33 cellular contexts compared by ENCODE assay signal in the genomic region with DNA sequence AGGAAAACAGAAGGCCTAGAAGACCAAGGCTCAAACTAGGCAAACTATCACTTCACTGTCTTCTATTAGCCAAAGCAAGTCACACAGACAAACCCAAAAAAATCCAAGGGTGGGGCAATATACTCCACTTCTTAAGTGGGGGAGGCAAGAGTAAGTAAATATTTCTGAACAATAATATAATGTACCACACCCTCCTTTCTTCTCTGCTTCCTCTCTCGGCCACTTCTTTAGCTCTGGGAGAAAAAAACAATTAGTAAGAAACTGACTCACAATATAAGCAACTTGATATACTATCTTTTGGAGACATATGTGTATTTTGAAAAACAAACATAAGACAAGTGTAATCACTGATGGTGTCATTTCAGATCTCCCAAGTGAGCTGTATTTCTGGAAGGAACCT. TPM values are rescaled to one million over a fixed set of nuclear protein-coding genes. Genes with fewer than 3 reads are reported as not detected.
DNase-seq lines count a peak whose midpoint lies in the region; ATAC-seq, FAIRE-seq and TF ChIP-seq lines count a peak whose summit lies in the region.
"Had no signal": no experiment of that assay in that cellular context is flagged by ENCODE, and none has a peak within 500 bp of the region (broad histone marks: within the 10 kb centered on the region; RNA-seq: fewer than 3 reads in every experiment).

No MANE protein-coding gene starts in this region.

- H3K36me3 ChIP-seq in suprapubic skin (no peaks in the 10 kb centered on the region), HepG2 (replicated peaks in 1 of 2; ENCODE audit: control insufficient read depth in 1 of 2, insufficient read depth in 2 of 2, low read length in 2 of 2) (no peaks in the 10 kb centered on the region)
- H3K36me3 ChIP-seq: cardiac muscle cell, neural progenitor cell had no signal

- POLR2A ChIA-PET in A549 (lab: Yijun Ruan, JAX) (no interaction called here), HepG2 (lab: Yijun Ruan, JAX) (no interaction called here), WTC11 (lab: Charles Lee) (no interaction called here)

- H2AFZ ChIP-seq in HepG2 (ENCODE audit: low read length) = no peak overlapping the region
- H2AFZ ChIP-seq: neural progenitor cell had no signal

- H3K36me3 Mint-ChIP-seq in WTC11 = peaks cover 20% of the 10 kb centered on the region
- H3K36me3 Mint-ChIP-seq: activated naive CD4-positive, alpha-beta T cell treated with anti-CD3 and anti-CD28 coated beads, Interleukin-2, amount 10 ng/mL, durations not matched to agents 7 days and 5 days; neural progenitor cell; type B pancreatic cell had no signal

- H3K27me3 Mint-ChIP-seq in WTC11 (ENCODE audit: low read depth) = peaks cover 2% of the 10 kb centered on the region; the same call in 1 of the 2 replicates
- H3K27me3 Mint-ChIP-seq: activated B cell treated with CpG ODN at 0.5 μM for 24 hours; activated naive CD4-positive, alpha-beta T cell treated with anti-CD3 and anti-CD28 coated beads, Interleukin-2, amount 10 ng/mL, durations not matched to agents 7 days and 5 days; stimulated activated naive CD8-positive, alpha-beta T cell treated with anti-CD3 and anti-CD28 coated beads, Interleukin-15, amount 100 ng/mL, for 72 hours; type B pancreatic cell had no signal

- H3K4me2 ChIP-seq in A549 = peak overlapping the region; percentile 55
- H3K4me2 ChIP-seq in HepG2 (ENCODE audit: low read depth, low read length) = no peak overlapping the region
- H3K4me2 ChIP-seq: neural progenitor cell had no signal

- no peak overlapping the region for H3K4me3 Mint-ChIP-seq in WTC11
- H3K4me3 Mint-ChIP-seq: activated B cell treated with CpG ODN at 0.5 μM for 24 hours; activated naive CD4-positive, alpha-beta T cell treated with anti-CD3 and anti-CD28 coated beads, Interleukin-2, amount 10 ng/mL, durations not matched to agents 7 days and 5 days; activated T-helper 1 cell treated with anti-CD3 and anti-CD28 coated beads, Interleukin-12 subunit alpha, Interleukin-12 subunit beta, Interleukin-2, Interleukin-4 antibody, amounts not matched to agents 30 ng/mL and 10 ng/mL and 1 ng/mL, durations not matched to agents 14 hours and 24 hours and 36 hours; neural progenitor cell; stimulated activated naive CD8-positive, alpha-beta T cell treated with anti-CD3 and anti-CD28 coated beads, Interleukin-15, amount 100 ng/mL, for 72 hours; type B pancreatic cell had no signal

- no peaks in the 10 kb centered on the region for H3K79me2 ChIP-seq in HepG2 (ENCODE audit: insufficient read depth, low read length)

- in situ Hi-C loops in HepG2 (cut with HindIII; ENCODE audit: extremely low pct_ligation_motif_present, low pct_unique_long_range_greater_than_20kb) = no loop called here

- BruUV-seq in HepG2 (replicated peaks; lab: Mats Ljungman, UMichigan) = no TSS peak

- no peak for TF ChIP-seq RAD21 in A549 (conservative IDR thresholded peaks at IDR 0.05 in 1 of 2, IDR thresholded peaks at IDR 0.05 in 1 of 2)
- TF ChIP-seq RAD21 in HepG2 (CRISPR knock-in tag; IDR thresholded peaks at IDR 0.05) = no peak

- FAIRE-seq in A549 (lab: Jason Lieb, UNC) (no peak), HepG2 (lab: Jason Lieb, UNC) (no peak)
- FAIRE-seq: GM12878, H1, islet of Langerhans had no signal

- intact Hi-C loops in left colon (cut with DNase I, micrococcal nuclease) (no loop called here), HepG2 (cut with micrococcal nuclease; ENCODE audit: unreplicated experiment) (no loop called here)

- H3K4me3 ChIP-seq in A549 (no peak overlapping the region), suprapubic skin (no peak overlapping the region), HepG2 (replicated peaks in 1 of 3; ENCODE audit: insufficient read depth in 1 of 3, low read depth in 2 of 3, low read length in 3 of 3) (no peak overlapping the region)
- H3K4me3 ChIP-seq: cardiac muscle cell, GM12878, neural progenitor cell had no signal

- H3K27me3 ChIP-seq in suprapubic skin = no peaks in the 10 kb centered on the region
- no peaks in the 10 kb centered on the region for H3K27me3 ChIP-seq in HepG2 (ENCODE audit: control insufficient read depth in 1 of 2, insufficient read depth in 2 of 2, low read length in 2 of 2)
- H3K27me3 ChIP-seq: cardiac muscle cell, neural progenitor cell had no signal

- peak overlapping the region in 1 of 2 experiments; percentile 33; a peak in 1 of 6 replicates for H3K27ac ChIP-seq in A549
- H3K27ac ChIP-seq in epithelial cell of prostate = peak overlapping the region; percentile 64
- H3K27ac ChIP-seq in suprapubic skin = no peak overlapping the region
- H3K27ac ChIP-seq in HepG2 (ENCODE audit: extremely low read length, insufficient read depth, low read length) = no peak overlapping the region
- H3K27ac ChIP-seq: cardiac muscle cell, neural progenitor cell had no signal

- WGBS in A549 (ENCODE audit: missing lambda C conversion rate) = 8% methylated on average over 1 of the region's 1 CpG
- 30% methylated on average over 1 of the region's 1 CpG for WGBS in suprapubic skin
- WGBS in HepG2 (ENCODE audit: low lambda C conversion rate) = 43% methylated on average over 1 of the region's 1 CpG

- H3K27ac Mint-ChIP-seq in WTC11 = no peak overlapping the region
- H3K27ac Mint-ChIP-seq: activated B cell treated with CpG ODN at 0.5 μM for 24 hours; activated naive CD4-positive, alpha-beta T cell treated with anti-CD3 and anti-CD28 coated beads, Interleukin-2, amount 10 ng/mL, durations not matched to agents 7 days and 5 days; activated T-helper 1 cell treated with anti-CD3 and anti-CD28 coated beads, Interleukin-12 subunit alpha, Interleukin-12 subunit beta, Interleukin-2, Interleukin-4 antibody, amounts not matched to agents 30 ng/mL and 10 ng/mL and 1 ng/mL, durations not matched to agents 14 hours and 24 hours and 36 hours; neural progenitor cell; stimulated activated naive CD8-positive, alpha-beta T cell treated with anti-CD3 and anti-CD28 coated beads, Interleukin-15, amount 100 ng/mL, for 72 hours; type B pancreatic cell had no signal

- H3K4me1 ChIP-seq in A549 (peaks cover 22% of the 10 kb centered on the region; the same call in 2 of the 3 replicates), suprapubic skin (no peaks in the 10 kb centered on the region), HepG2 (ENCODE audit: insufficient read depth, low read length) (no peaks in the 10 kb centered on the region)
- H3K4me1 ChIP-seq: neural progenitor cell had no signal

- no peak overlapping the region for H3K9ac ChIP-seq in HepG2 (ENCODE audit: insufficient read depth, low read depth, low read length)
- H3K9ac ChIP-seq: neural progenitor cell had no signal

- peaks cover 29% of the 10 kb centered on the region for H3K9me3 Mint-ChIP-seq in WTC11
- H3K9me3 Mint-ChIP-seq: activated B cell treated with CpG ODN at 0.5 μM for 24 hours; activated naive CD4-positive, alpha-beta T cell treated with anti-CD3 and anti-CD28 coated beads, Interleukin-2, amount 10 ng/mL, durations not matched to agents 7 days and 5 days; stimulated activated naive CD8-positive, alpha-beta T cell treated with anti-CD3 and anti-CD28 coated beads, Interleukin-15, amount 100 ng/mL, for 72 hours had no signal

- H3K9me3 ChIP-seq in A549 (no peaks in the 10 kb centered on the region), suprapubic skin (no peaks in the 10 kb centered on the region), HepG2 (ENCODE audit: low read length) (no peaks in the 10 kb centered on the region)

- ATAC-seq in A549 (peak in 1 of 2 experiments; percentile 24; a peak in 3 of 6 replicates), left colon (peak; percentile 75), HepG2 (no peak), WTC11 (no peak)
- ATAC-seq: GM12878; sciatic nerve; stimulated activated naive CD8-positive, alpha-beta T cell treated with anti-CD3 and anti-CD28 coated beads, Interleukin-15, amount 100 ng/mL, for 72 hours had no signal

- no peaks in the 10 kb centered on the region for H4K20me1 ChIP-seq in HepG2 (ENCODE audit: insufficient read depth, low read length)

- TF ChIP-seq EP300 in A549 (IDR thresholded peaks at IDR 0.05) = no peak
- no peak for TF ChIP-seq EP300 in suprapubic skin (IDR thresholded peaks at IDR 0.05)
- TF ChIP-seq EP300 in HepG2 (IDR thresholded peaks at IDR 0.05; ENCODE audit: low read depth in 2 of 2, low read length in 2 of 2) = no peak
- TF ChIP-seq EP300 in HepG2 (CRISPR knock-in tag; IDR thresholded peaks at IDR 0.05; ENCODE audit: borderline replicate concordance) = no peak

- H3K4me1 Mint-ChIP-seq in WTC11 = no peaks in the 10 kb centered on the region
- H3K4me1 Mint-ChIP-seq: activated B cell treated with CpG ODN at 0.5 μM for 24 hours; activated naive CD4-positive, alpha-beta T cell treated with anti-CD3 and anti-CD28 coated beads, Interleukin-2, amount 10 ng/mL, durations not matched to agents 7 days and 5 days; neural progenitor cell; stimulated activated naive CD8-positive, alpha-beta T cell treated with anti-CD3 and anti-CD28 coated beads, Interleukin-15, amount 100 ng/mL, for 72 hours had no signal

- TF ChIP-seq POLR2A in A549 (IDR thresholded peaks at IDR 0.05; ENCODE audit: low read length) = no peak
- TF ChIP-seq POLR2A in suprapubic skin (IDR thresholded peaks at IDR 0.05) = no peak
- no peak for TF ChIP-seq POLR2A in HepG2 (IDR thresholded peaks at IDR 0.05; ENCODE audit: insufficient read depth in 1 of 2, low read depth in 2 of 2, low read length in 2 of 2)

- no peak for TF ChIP-seq CTCF in A549 (IDR thresholded peaks at IDR 0.05)
- no peak for TF ChIP-seq CTCF in suprapubic skin (IDR thresholded peaks at IDR 0.05)
- TF ChIP-seq CTCF in HepG2 (CRISPR knock-in tag; IDR thresholded peaks at IDR 0.05) = no peak
- no peak for TF ChIP-seq CTCF in WTC11 (IDR thresholded peaks at IDR 0.05)

- CTCF ChIA-PET in A549 (lab: Yijun Ruan, JAX) = interaction anchor here (1.1 kb wide), 1 partner anchor 9 kb away, joined by 3 read pairs; no protein-coding TSS in a partner anchor
- CTCF ChIA-PET in HepG2 (lab: Yijun Ruan, JAX; ENCODE audit: low intra/inter-chr PET ratio, low total read pairs) = no interaction called here
- CTCF ChIA-PET in WTC11 (lab: Charles Lee) = no interaction called here

- DNase-seq in A549 (ENCODE audit: low read depth in 1 of 2, low spot score in 1 of 2) (peak in 1 of 2 experiments; percentile 20), OCI-M1 (lab: John Stamatoyannopoulos, UW) (peak; percentile 24), epithelial cell of prostate (ENCODE audit: low read depth, low spot score) (peak; percentile 27), left colon (no peak), suprapubic skin (ENCODE audit: low spot score in 2 of 2) (no peak), HepG2 (ENCODE audit: low spot score) (no peak), WTC11 (ENCODE audit: low spot score) (no peak), MV-4-11 (lab: John Stamatoyannopoulos, UW) (no peak)
- DNase-seq: activated B cell treated with CpG ODN at 0.5 μM for 24 hours; activated CD4-positive, alpha-beta T cell treated with anti-CD3 and anti-CD28 coated beads, Interleukin-2, amount 50 U/mL, for 4 hours; activated naive CD4-positive, alpha-beta T cell treated with anti-CD3 and anti-CD28 coated beads, Interleukin-2, amount 10 ng/mL, durations not matched to agents 7 days and 5 days; amniotic stem cell; cortex of kidney; foreskin melanocyte; Karpas-422; NCI-H1092 treated with DMSO at 0.1 percent for 48 hours; NCI-H2029; NCI-H446; NCI-H82; Right ventricle myocardium superior; stimulated activated CD4-positive, alpha-beta T cell treated with anti-CD3 and anti-CD28 coated beads, Interleukin-15, amount 100 ng/mL, for 24 hours; stimulated activated naive CD8-positive, alpha-beta T cell treated with anti-CD3 and anti-CD28 coated beads, Interleukin-15, amount 100 ng/mL, for 72 hours; T1000 had no signal

RNA-seq across cellular contexts. Expression of a gene that starts 14.8 kb away (rescaled TPM):
- polyA plus RNA-seq in A549 (2011; rRNA removed) = not detected in 2 replicates
- not detected in 2 replicates for polyA plus RNA-seq in A549 (2012; cell fraction: cytosol; rRNA removed)
- not detected in 2 replicates for polyA plus RNA-seq in A549 (2012; cell fraction: nucleus; rRNA removed)
- polyA plus RNA-seq in A549 (2017; fragmentation: RNase III; extraction: RNeasy Plus Mini Kit Qiagen cat#74134 plus additional on column Dnase treatment) = not detected in 3 replicates
- polyA minus RNA-seq in A549 (2011; rRNA and poly(A)+ RNA removed) = not detected in 2 replicates
- total RNA-seq in left colon = not detected
- total RNA-seq in suprapubic skin = not detected
- not detected in 2 replicates for total RNA-seq in HepG2 (2016; rRNA removed; fragmentation: Illumina TruSeq; extraction: Trizol)
- total RNA-seq in HepG2 (2016; cell fraction: cytosol; rRNA removed; fragmentation: Illumina TruSeq; extraction: Trizol; ENCODE audit: low read depth) = not detected in 2 replicates
- total RNA-seq in HepG2 (2016; cell fraction: insoluble cytoplasmic fraction; rRNA removed; fragmentation: Illumina TruSeq; extraction: Trizol) = not detected in 2 replicates
- total RNA-seq in HepG2 (2016; cell fraction: membrane; rRNA removed; fragmentation: Illumina TruSeq; extraction: Trizol) = not detected in 2 replicates
- not detected in 2 replicates for total RNA-seq in HepG2 (2016; cell fraction: nucleus; rRNA removed; fragmentation: Illumina TruSeq; extraction: Trizol)
- not detected in 2 replicates for polyA plus RNA-seq in HepG2 (2011; rRNA removed)
- not detected in 2 replicates for polyA plus RNA-seq in HepG2 (2011; cell fraction: cytosol; rRNA removed)
- polyA plus RNA-seq in HepG2 (2011; cell fraction: nucleus; rRNA removed) = not detected in 2 replicates
- polyA plus RNA-seq in HepG2 (2012) = not detected in 2 replicates
- not detected in 2 replicates for polyA plus RNA-seq in HepG2 (2016; cell fraction: cytosol; fragmentation: Illumina TruSeq; extraction: Trizol; ENCODE audit: low read depth)
- polyA plus RNA-seq in HepG2 (2016; cell fraction: insoluble cytoplasmic fraction; fragmentation: Illumina TruSeq; extraction: Trizol; ENCODE audit: low read depth) = not detected in 2 replicates
- polyA plus RNA-seq in HepG2 (2016; cell fraction: membrane; fragmentation: Illumina TruSeq; extraction: Trizol; ENCODE audit: low read depth) = not detected in 2 replicates
- not detected in 2 replicates for polyA plus RNA-seq in HepG2 (2016; cell fraction: nucleus; fragmentation: Illumina TruSeq; extraction: Trizol; ENCODE audit: insufficient read depth, low read depth)
- not detected in 2 replicates for polyA minus RNA-seq in HepG2 (2011; rRNA and poly(A)+ RNA removed; ENCODE audit: low replicate concordance)
- not detected in 2 replicates for polyA minus RNA-seq in HepG2 (2011; cell fraction: cytosol; rRNA and poly(A)+ RNA removed)
- polyA minus RNA-seq in HepG2 (2011; cell fraction: nucleus; rRNA and poly(A)+ RNA removed) = not detected in 2 replicates
- total RNA-seq in WTC11 (2021) = not detected in 3 replicates
- total RNA-seq: activated B cell treated with CpG ODN at 0.5 μM for 24 hours; activated T-helper 1 cell treated with anti-CD3 and anti-CD28 coated beads, Interleukin-12 subunit alpha, Interleukin-12 subunit beta, Interleukin-2, Interleukin-4 antibody, amounts not matched to agents 30 ng/mL and 10 ng/mL and 1 ng/mL, durations not matched to agents 14 hours and 24 hours and 36 hours; cardiac muscle cell; GM12878; H1; lung microvascular endothelial cell; Right ventricle myocardium superior; sciatic nerve had no signal
- polyA plus RNA-seq: BJ, cardiac muscle cell, H1 had no signal

Comparison
In these comparisons a context has a peak if more than half of its experiments do, and no peak if none do; other contexts are left out.
1. DNase-seq: peak in OCI-M1 (single experiment) and epithelial cell of prostate (single experiment); none in left colon (0 of 2), suprapubic skin (0 of 2), HepG2 (single experiment), WTC11 (single experiment) and MV-4-11 (single experiment).